In genomic region chr20:44215125-44215524, GRCh38 we compare ENCODE assay signal across 1 cellular context.
A peak's percentile ranks its signal among the peaks of the same experiment; 100 is the strongest.
TF ChIP-seq lines count a peak whose summit lies in the region.

No MANE protein-coding gene starts in this region.

TF ChIP-seq in HepG2, 621 proteins besides CTCF, POLR2A, EP300 and RAD21 (continued from another document and continues in another):
- TF ChIP-seq XBP1 (CRISPR knock-in tag; IDR thresholded peaks at IDR 0.05): no peak
- no peak for TF ChIP-seq RFXANK (CRISPR knock-in tag; IDR thresholded peaks at IDR 0.05)
- TF ChIP-seq, protein P1, sequence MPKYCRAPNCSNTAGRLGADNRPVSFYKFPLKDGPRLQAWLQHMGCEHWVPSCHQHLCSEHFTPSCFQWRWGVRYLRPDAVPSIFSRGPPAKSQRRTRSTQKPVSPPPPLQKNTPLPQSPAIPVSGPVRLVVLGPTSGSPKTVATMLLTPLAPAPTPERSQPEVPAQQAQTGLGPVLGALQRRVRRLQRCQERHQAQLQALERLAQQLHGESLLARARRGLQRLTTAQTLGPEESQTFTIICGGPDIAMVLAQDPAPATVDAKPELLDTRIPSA (CRISPR knock-in tag; IDR thresholded peaks at IDR 0.05; ENCODE audit: borderline replicate concordance): no peak
- no peak for TF ChIP-seq ZNF354B (CRISPR knock-in tag; IDR thresholded peaks at IDR 0.05)
- TF ChIP-seq MAFG (CRISPR knock-in tag; IDR thresholded peaks at IDR 0.05): no peak
- no peak for TF ChIP-seq ZNF337 (CRISPR knock-in tag; IDR thresholded peaks at IDR 0.05; ENCODE audit: borderline replicate concordance, low read depth)
- no peak for TF ChIP-seq ZNF432 (CRISPR knock-in tag; IDR thresholded peaks at IDR 0.05; ENCODE audit: borderline replicate concordance)
- no peak for TF ChIP-seq ZNF619 (CRISPR knock-in tag; IDR thresholded peaks at IDR 0.05)
- TF ChIP-seq CREB1 (IDR thresholded peaks at IDR 0.05): no peak
- TF ChIP-seq CREB1 (CRISPR knock-in tag; IDR thresholded peaks at IDR 0.05): no peak
- TF ChIP-seq PRPF4 (IDR thresholded peaks at IDR 0.05; ENCODE audit: low read depth, low read length, poor library complexity, severe bottlenecking): no peak
- TF ChIP-seq HDAC1 (CRISPR knock-in tag; IDR thresholded peaks at IDR 0.05): 0 out of 2 replicates have a peak, but pooled peaks have one; percentile 1
- no peak for TF ChIP-seq ZNF724P (CRISPR knock-in tag; IDR thresholded peaks at IDR 0.05; ENCODE audit: borderline replicate concordance)
- no peak for TF ChIP-seq U2AF2 (IDR thresholded peaks at IDR 0.05; ENCODE audit: low read depth, low read length)
- TF ChIP-seq ZBTB46 (CRISPR knock-in tag; IDR thresholded peaks at IDR 0.05; ENCODE audit: borderline replicate concordance): no peak
- TF ChIP-seq, protein P2, sequence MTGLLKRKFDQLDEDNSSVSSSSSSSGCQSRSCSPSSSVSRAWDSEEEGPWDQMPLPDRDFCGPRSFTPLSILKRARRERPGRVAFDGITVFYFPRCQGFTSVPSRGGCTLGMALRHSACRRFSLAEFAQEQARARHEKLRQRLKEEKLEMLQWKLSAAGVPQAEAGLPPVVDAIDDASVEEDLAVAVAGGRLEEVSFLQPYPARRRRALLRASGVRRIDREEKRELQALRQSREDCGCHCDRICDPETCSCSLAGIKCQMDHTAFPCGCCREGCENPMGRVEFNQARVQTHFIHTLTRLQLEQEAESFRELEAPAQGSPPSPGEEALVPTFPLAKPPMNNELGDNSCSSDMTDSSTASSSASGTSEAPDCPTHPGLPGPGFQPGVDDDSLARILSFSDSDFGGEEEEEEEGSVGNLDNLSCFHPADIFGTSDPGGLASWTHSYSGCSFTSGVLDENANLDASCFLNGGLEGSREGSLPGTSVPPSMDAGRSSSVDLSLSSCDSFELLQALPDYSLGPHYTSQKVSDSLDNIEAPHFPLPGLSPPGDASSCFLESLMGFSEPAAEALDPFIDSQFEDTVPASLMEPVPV (CRISPR knock-in tag; IDR thresholded peaks at IDR 0.05): no peak
- TF ChIP-seq ETV6 (CRISPR knock-in tag; conservative IDR thresholded peaks at IDR 0.05): no peak
- no peak for TF ChIP-seq SP1 (IDR thresholded peaks at IDR 0.05)
- TF ChIP-seq SP1 (CRISPR knock-in tag; IDR thresholded peaks at IDR 0.05): no peak
- 0 out of 2 replicates have a peak, but pooled peaks have one; percentile 26 for TF ChIP-seq NCOA2 (CRISPR knock-in tag; IDR thresholded peaks at IDR 0.05)
- peak; percentile 54 for TF ChIP-seq TEAD3 (CRISPR knock-in tag; optimal IDR thresholded peaks at IDR 0.05; ENCODE audit: borderline replicate concordance)
- no peak for TF ChIP-seq EHMT2 (IDR thresholded peaks at IDR 0.05; ENCODE audit: borderline replicate concordance, low read depth, low read length)
- TF ChIP-seq ZNF460 (CRISPR knock-in tag; IDR thresholded peaks at IDR 0.05; ENCODE audit: borderline replicate concordance): no peak
- TF ChIP-seq ZNF512 (CRISPR knock-in tag; IDR thresholded peaks at IDR 0.05): no peak
- 0 out of 2 replicates have a peak, but pooled peaks have one; percentile 16 for TF ChIP-seq ELF3 (CRISPR knock-in tag; IDR thresholded peaks at IDR 0.05)
- peak; percentile 53 for TF ChIP-seq FOSL2 (CRISPR knock-in tag; IDR thresholded peaks at IDR 0.05)
- TF ChIP-seq ZSCAN29 (CRISPR knock-in tag; conservative IDR thresholded peaks at IDR 0.05): no peak
- no peak for TF ChIP-seq AKAP8 (CRISPR knock-in tag; IDR thresholded peaks at IDR 0.05)
- TF ChIP-seq DPF2 (CRISPR knock-in tag; IDR thresholded peaks at IDR 0.05; ENCODE audit: borderline replicate concordance, low read depth): no peak
- TF ChIP-seq ZNF552 (CRISPR knock-in tag; IDR thresholded peaks at IDR 0.05; ENCODE audit: borderline replicate concordance): no peak
- TF ChIP-seq, protein P3, sequence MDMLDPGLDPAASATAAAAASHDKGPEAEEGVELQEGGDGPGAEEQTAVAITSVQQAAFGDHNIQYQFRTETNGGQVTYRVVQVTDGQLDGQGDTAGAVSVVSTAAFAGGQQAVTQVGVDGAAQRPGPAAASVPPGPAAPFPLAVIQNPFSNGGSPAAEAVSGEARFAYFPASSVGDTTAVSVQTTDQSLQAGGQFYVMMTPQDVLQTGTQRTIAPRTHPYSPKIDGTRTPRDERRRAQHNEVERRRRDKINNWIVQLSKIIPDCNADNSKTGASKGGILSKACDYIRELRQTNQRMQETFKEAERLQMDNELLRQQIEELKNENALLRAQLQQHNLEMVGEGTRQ (IDR thresholded peaks at IDR 0.05; ENCODE audit: low read depth, low read length): no peak
- TF ChIP-seq, protein P3 (CRISPR knock-in tag; IDR thresholded peaks at IDR 0.05; ENCODE audit: borderline replicate concordance): no peak
- no peak for TF ChIP-seq ZNF343 (CRISPR knock-in tag; IDR thresholded peaks at IDR 0.05)
- TF ChIP-seq MIER2 (CRISPR knock-in tag; IDR thresholded peaks at IDR 0.05): peak; percentile 83; the same call in 1 of the 2 replicates
- no peak for TF ChIP-seq RFX1 (IDR thresholded peaks at IDR 0.05)
- no peak for TF ChIP-seq ZNF512B (CRISPR knock-in tag; IDR thresholded peaks at IDR 0.05; ENCODE audit: borderline replicate concordance)
- TF ChIP-seq HNRNPH1 (optimal IDR thresholded peaks at IDR 0.05; ENCODE audit: low read depth, low read length): no peak
- TF ChIP-seq ZNF138 (CRISPR knock-in tag; IDR thresholded peaks at IDR 0.05; ENCODE audit: low read depth): no peak
- no peak for TF ChIP-seq MBNL3 (CRISPR knock-in tag; conservative IDR thresholded peaks at IDR 0.05)
- TF ChIP-seq ZNF780A (CRISPR knock-in tag; IDR thresholded peaks at IDR 0.05): 0 out of 2 replicates have a peak, but pooled peaks have one; percentile 14
- TF ChIP-seq SMAD3 (CRISPR knock-in tag; IDR thresholded peaks at IDR 0.05): peak; percentile 78; the same call in 1 of the 2 replicates
- peak in 1 of 2 experiments; percentile 85; a peak in 2 of 4 replicates for TF ChIP-seq KLF16 (CRISPR knock-in tag; IDR thresholded peaks at IDR 0.05)
- no peak for TF ChIP-seq HDAC6 (IDR thresholded peaks at IDR 0.05; ENCODE audit: low read depth, low read length)
- TF ChIP-seq, protein P4, sequence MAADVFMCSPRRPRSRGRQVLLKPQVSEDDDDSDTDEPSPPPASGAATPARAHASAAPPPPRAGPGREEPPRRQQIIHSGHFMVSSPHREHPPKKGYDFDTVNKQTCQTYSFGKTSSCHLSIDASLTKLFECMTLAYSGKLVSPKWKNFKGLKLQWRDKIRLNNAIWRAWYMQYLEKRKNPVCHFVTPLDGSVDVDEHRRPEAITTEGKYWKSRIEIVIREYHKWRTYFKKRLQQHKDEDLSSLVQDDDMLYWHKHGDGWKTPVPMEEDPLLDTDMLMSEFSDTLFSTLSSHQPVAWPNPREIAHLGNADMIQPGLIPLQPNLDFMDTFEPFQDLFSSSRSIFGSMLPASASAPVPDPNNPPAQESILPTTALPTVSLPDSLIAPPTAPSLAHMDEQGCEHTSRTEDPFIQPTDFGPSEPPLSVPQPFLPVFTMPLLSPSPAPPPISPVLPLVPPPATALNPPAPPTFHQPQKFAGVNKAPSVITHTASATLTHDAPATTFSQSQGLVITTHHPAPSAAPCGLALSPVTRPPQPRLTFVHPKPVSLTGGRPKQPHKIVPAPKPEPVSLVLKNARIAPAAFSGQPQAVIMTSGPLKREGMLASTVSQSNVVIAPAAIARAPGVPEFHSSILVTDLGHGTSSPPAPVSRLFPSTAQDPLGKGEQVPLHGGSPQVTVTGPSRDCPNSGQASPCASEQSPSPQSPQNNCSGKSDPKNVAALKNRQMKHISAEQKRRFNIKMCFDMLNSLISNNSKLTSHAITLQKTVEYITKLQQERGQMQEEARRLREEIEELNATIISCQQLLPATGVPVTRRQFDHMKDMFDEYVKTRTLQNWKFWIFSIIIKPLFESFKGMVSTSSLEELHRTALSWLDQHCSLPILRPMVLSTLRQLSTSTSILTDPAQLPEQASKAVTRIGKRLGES (CRISPR knock-in tag; IDR thresholded peaks at IDR 0.05; ENCODE audit: borderline replicate concordance): no peak
- TF ChIP-seq KLF6 (CRISPR knock-in tag; IDR thresholded peaks at IDR 0.05): 0 out of 2 replicates have a peak, but pooled peaks have one; percentile 58
- TF ChIP-seq TSC22D2 (CRISPR knock-in tag; IDR thresholded peaks at IDR 0.05; ENCODE audit: borderline replicate concordance): 0 out of 2 replicates have a peak, but pooled peaks have one; percentile 89
- peak; percentile 49; the same call in 1 of the 2 replicates for TF ChIP-seq SAP130 (CRISPR knock-in tag; IDR thresholded peaks at IDR 0.05; ENCODE audit: low read depth)
- TF ChIP-seq, protein P5, sequence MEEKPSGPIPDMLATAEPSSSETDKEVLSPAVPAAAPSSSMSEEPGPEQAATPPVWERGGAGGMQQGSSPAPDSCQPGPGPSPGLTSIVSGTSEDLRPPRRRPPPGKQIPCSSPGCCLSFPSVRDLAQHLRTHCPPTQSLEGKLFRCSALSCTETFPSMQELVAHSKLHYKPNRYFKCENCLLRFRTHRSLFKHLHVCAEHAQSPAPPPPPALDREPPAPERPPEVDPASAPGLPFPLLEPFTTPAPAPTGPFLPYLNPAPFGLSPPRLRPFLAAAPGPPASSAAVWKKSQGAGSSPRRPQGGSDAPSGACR (CRISPR knock-in tag; IDR thresholded peaks at IDR 0.05): no peak
- TF ChIP-seq, protein P6, sequence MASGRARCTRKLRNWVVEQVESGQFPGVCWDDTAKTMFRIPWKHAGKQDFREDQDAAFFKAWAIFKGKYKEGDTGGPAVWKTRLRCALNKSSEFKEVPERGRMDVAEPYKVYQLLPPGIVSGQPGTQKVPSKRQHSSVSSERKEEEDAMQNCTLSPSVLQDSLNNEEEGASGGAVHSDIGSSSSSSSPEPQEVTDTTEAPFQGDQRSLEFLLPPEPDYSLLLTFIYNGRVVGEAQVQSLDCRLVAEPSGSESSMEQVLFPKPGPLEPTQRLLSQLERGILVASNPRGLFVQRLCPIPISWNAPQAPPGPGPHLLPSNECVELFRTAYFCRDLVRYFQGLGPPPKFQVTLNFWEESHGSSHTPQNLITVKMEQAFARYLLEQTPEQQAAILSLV (CRISPR knock-in tag; IDR thresholded peaks at IDR 0.05; ENCODE audit: borderline replicate concordance): no peak
- no peak for TF ChIP-seq HES4 (CRISPR knock-in tag; IDR thresholded peaks at IDR 0.05; ENCODE audit: borderline replicate concordance)
- peak; percentile 55; the same call in 1 of the 2 replicates for TF ChIP-seq ZNF331 (CRISPR knock-in tag; IDR thresholded peaks at IDR 0.05)
- no peak for TF ChIP-seq NFATC3 (CRISPR knock-in tag; IDR thresholded peaks at IDR 0.05)
